In genomic region chr3:129119365-129120100, GRCh38 we compare ENCODE assay signal across 8 cellular contexts. TPM values are rescaled to one million over a fixed set of nuclear protein-coding genes. Genes with fewer than 3 reads are reported as not detected.
DNase-seq lines count a peak whose midpoint lies in the region; FAIRE-seq and TF ChIP-seq lines count a peak whose summit lies in the region.

No MANE protein-coding gene starts in this region.

- H3K36me3 ChIP-seq in GM06990 (ENCODE audit: control insufficient read depth, insufficient read depth, low read length): peaks cover 3% of the 10 kb centered on the region
- peaks cover 0 to 4% (median 0%) of the 10 kb centered on the region in 3 donors for H3K36me3 ChIP-seq in Peyer's patch
- H3K36me3 ChIP-seq in endodermal cell (ENCODE audit: control insufficient read depth, insufficient read depth, low read length): peaks cover 13% of the 10 kb centered on the region
- peaks cover 34% of the 10 kb centered on the region for H3K36me3 ChIP-seq in neutrophil

- no peaks in the 10 kb centered on the region for H3K27me3 Mint-ChIP-seq in endodermal cell (ENCODE audit: insufficient read depth)

- FAIRE-seq in GM19239 (lab: Jason Lieb, UNC): no peak

- 53 to 60% methylated on average over 8 to 13 of the region's 13 CpGs for WGBS in endodermal cell (ENCODE audit: insufficient coverage in 1 of 2, insufficient read length in 1 of 2), 2 experiments

- H3K4me1 ChIP-seq in Peyer's patch: peaks cover 8 to 52% (median 13%) of the 10 kb centered on the region in 4 donors
- peaks cover 30% of the 10 kb centered on the region for H3K4me1 ChIP-seq in endodermal cell (ENCODE audit: control insufficient read depth, insufficient read depth, low read length)
- H3K4me1 ChIP-seq in neutrophil (ENCODE audit: control insufficient read depth in 1 of 2, insufficient read depth in 1 of 2, low read depth in 1 of 2, low read length in 1 of 2): peaks cover 43 to 48% of the 10 kb centered on the region in 2 experiments

- no peaks in the 10 kb centered on the region for H3K27me3 ChIP-seq in GM06990 (replicated peaks; ENCODE audit: control insufficient read depth, insufficient read depth, low read length)
- H3K27me3 ChIP-seq in Peyer's patch: no peaks in the 10 kb centered on the region
- no peaks in the 10 kb centered on the region for H3K27me3 ChIP-seq in endodermal cell (ENCODE audit: control insufficient read depth, insufficient read depth, low read length, poor library complexity, severe bottlenecking)
- H3K27me3 ChIP-seq in neutrophil: no peaks in the 10 kb centered on the region

- H3K27ac Mint-ChIP-seq in endodermal cell: peak overlapping the region; percentile 87

- H3K4me3 Mint-ChIP-seq in endodermal cell: peak overlapping the region; percentile 83

- no peak for TF ChIP-seq POLR2A in Peyer's patch (IDR thresholded peaks at IDR 0.05)

- no peaks in the 10 kb centered on the region for H3K9me3 Mint-ChIP-seq in endodermal cell

- H3K9ac ChIP-seq in endodermal cell (ENCODE audit: extremely low read depth, low read length, poor library complexity, severe bottlenecking): peak overlapping the region; percentile 74

- TF ChIP-seq CTCF in GM06990 (IDR thresholded peaks at IDR 0.05; ENCODE audit: insufficient read depth, low read length, poor library complexity, severe bottlenecking) (no peak), Peyer's patch (IDR thresholded peaks at IDR 0.05) (no peak), endodermal cell (conservative IDR thresholded peaks at IDR 0.05) (no peak), neutrophil (IDR thresholded peaks at IDR 0.05) (no peak), GM10266 (IDR thresholded peaks at IDR 0.05; ENCODE audit: control insufficient read depth, insufficient read depth, low read depth, missing control alignments) (no peak)

- H3K27ac ChIP-seq in Peyer's patch (peak overlapping the region; percentile 85 to 98 (median 94)), endodermal cell (ENCODE audit: low read depth, low read length) (no peak overlapping the region), neutrophil (peak overlapping the region; percentile 97)

- H3K4me1 Mint-ChIP-seq in endodermal cell: peaks cover 60% of the 10 kb centered on the region

- peaks cover 7% of the 10 kb centered on the region for H3K36me3 Mint-ChIP-seq in endodermal cell (ENCODE audit: low read depth)

- DNase-seq in GM06990 (ENCODE audit: extremely low read depth, insufficient read length) (no peak), Peyer's patch (peak; percentile 44 to 82 (median 73)), endodermal cell (peak; percentile 64), hypothalamus (lab: John Stamatoyannopoulos, UW) (no peak), D341Med (ENCODE audit: low spot score) (no peak), GM10266 (ENCODE audit: extremely low spot score) (no peak), GM19239 (ENCODE audit: insufficient read length, low spot score) (no peak)

- H3K9me3 ChIP-seq in Peyer's patch (no peaks in the 10 kb centered on the region), endodermal cell (ENCODE audit: control insufficient read depth, low read length) (no peaks in the 10 kb centered on the region), neutrophil (no peaks in the 10 kb centered on the region)

- H3K4me3 ChIP-seq in GM06990 (replicated peaks; ENCODE audit: low read depth, low read length): peak overlapping the region; percentile 65
- H3K4me3 ChIP-seq in Peyer's patch: peak overlapping the region; percentile 65 to 95 (median 89)
- H3K4me3 ChIP-seq in endodermal cell (ENCODE audit: low read length): peak overlapping the region; percentile 89
- peak overlapping the region; percentile 82 to 90 for H3K4me3 ChIP-seq in neutrophil (ENCODE audit: low read depth in 1 of 2, low read length in 1 of 2)

RNA-seq across cellular contexts. Expression of gene RAB43, which starts 2.1 kb away (rescaled TPM):
- total RNA-seq in Peyer's patch: 10 to 100 TPM in 3 of 4 donors, 1 to 10 TPM in 1; 9.1 to 18.7 (median 11.3) TPM
- total RNA-seq in endodermal cell: 10 to 100 TPM; 34.5 to 38.1 TPM
- polyA plus RNA-seq in endodermal cell (2013, experiment 1 of 2): 7.3 TPM
- 5.5 TPM for polyA plus RNA-seq in endodermal cell (2013, experiment 2 of 2)

RNA-seq across cellular contexts. Expression of gene ISY1, which starts 41.3 kb away (rescaled TPM):
- total RNA-seq in Peyer's patch (10 to 100 TPM; 11.1 to 24.9 (median 18.2) TPM), endodermal cell (10 to 100 TPM; 28.9 to 32.9 TPM)
- 24.1 TPM for polyA plus RNA-seq in endodermal cell (2013, experiment 1 of 2)
- 19.7 TPM for polyA plus RNA-seq in endodermal cell (2013, experiment 2 of 2)

RNA-seq across cellular contexts. Expression of gene GP9, which starts 59.0 kb away (rescaled TPM):
- total RNA-seq in Peyer's patch (not detected), endodermal cell (not detected)
- not detected for polyA plus RNA-seq in endodermal cell (2013, experiment 1 of 2)
- not detected for polyA plus RNA-seq in endodermal cell (2013, experiment 2 of 2)

Comparison
In these comparisons a context has a peak if more than half of its experiments do, and no peak if none do; other contexts are left out.
1. DNase-seq: peak in Peyer's patch (3 of 3) and endodermal cell (single experiment); none in GM06990 (single experiment), hypothalamus (0 of 51), D341Med (single experiment), GM10266 (single experiment) and GM19239 (single experiment).
2. Peak in every context shown above with its lines, with median percentiles within 50 percentile points of each other: H3K4me3 ChIP-seq.